ENCODE assay signal across 1 cellular context in the genomic region with DNA sequence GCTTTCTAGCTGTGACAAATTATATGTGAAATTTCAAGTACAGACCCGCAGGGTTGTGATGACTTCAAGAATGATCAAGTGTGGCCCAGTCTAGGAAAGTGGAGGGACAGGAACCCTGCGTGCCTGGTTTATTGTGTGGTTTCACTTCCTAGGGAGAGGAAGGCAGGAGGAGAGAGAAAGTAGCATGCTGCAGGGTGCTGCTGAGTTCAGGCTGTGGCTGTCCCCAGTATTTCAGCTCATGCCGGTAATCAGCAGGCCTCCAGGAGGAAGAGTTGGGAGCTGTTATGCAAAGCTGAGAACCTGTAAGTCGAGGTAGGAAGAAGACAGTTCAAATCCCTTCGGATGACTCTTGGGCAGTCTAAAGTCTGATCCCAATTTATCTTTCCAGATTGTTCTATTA.
TF ChIP-seq lines count a peak whose summit lies in the region.

No MANE protein-coding gene starts in this region.

TF ChIP-seq in HEK293, 187 proteins besides CTCF, POLR2A, EP300 and RAD21 (continued from another document):
- TF ChIP-seq, protein P1, sequence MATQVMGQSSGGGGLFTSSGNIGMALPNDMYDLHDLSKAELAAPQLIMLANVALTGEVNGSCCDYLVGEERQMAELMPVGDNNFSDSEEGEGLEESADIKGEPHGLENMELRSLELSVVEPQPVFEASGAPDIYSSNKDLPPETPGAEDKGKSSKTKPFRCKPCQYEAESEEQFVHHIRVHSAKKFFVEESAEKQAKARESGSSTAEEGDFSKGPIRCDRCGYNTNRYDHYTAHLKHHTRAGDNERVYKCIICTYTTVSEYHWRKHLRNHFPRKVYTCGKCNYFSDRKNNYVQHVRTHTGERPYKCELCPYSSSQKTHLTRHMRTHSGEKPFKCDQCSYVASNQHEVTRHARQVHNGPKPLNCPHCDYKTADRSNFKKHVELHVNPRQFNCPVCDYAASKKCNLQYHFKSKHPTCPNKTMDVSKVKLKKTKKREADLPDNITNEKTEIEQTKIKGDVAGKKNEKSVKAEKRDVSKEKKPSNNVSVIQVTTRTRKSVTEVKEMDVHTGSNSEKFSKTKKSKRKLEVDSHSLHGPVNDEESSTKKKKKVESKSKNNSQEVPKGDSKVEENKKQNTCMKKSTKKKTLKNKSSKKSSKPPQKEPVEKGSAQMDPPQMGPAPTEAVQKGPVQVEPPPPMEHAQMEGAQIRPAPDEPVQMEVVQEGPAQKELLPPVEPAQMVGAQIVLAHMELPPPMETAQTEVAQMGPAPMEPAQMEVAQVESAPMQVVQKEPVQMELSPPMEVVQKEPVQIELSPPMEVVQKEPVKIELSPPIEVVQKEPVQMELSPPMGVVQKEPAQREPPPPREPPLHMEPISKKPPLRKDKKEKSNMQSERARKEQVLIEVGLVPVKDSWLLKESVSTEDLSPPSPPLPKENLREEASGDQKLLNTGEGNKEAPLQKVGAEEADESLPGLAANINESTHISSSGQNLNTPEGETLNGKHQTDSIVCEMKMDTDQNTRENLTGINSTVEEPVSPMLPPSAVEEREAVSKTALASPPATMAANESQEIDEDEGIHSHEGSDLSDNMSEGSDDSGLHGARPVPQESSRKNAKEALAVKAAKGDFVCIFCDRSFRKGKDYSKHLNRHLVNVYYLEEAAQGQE (tag by site-specific recombination; IDR thresholded peaks at IDR 0.05) = no peak
- peak; percentile 97 for TF ChIP-seq ZIC2 (tag by site-specific recombination; IDR thresholded peaks at IDR 0.05)
- TF ChIP-seq ZNF670 (tag by site-specific recombination; IDR thresholded peaks at IDR 0.05; ENCODE audit: low read depth) = no peak
- no peak for TF ChIP-seq ZSCAN30 (tag by site-specific recombination; IDR thresholded peaks at IDR 0.05)
- TF ChIP-seq PRDM1 (tag by site-specific recombination; IDR thresholded peaks at IDR 0.05) = peak; percentile 51; the same call in 1 of the 2 replicates
- TF ChIP-seq ZNF23 (tag by site-specific recombination; IDR thresholded peaks at IDR 0.05; ENCODE audit: borderline replicate concordance) = no peak
- no peak for TF ChIP-seq ZNF785 (tag by site-specific recombination; IDR thresholded peaks at IDR 0.05)
- TF ChIP-seq, protein P2, sequence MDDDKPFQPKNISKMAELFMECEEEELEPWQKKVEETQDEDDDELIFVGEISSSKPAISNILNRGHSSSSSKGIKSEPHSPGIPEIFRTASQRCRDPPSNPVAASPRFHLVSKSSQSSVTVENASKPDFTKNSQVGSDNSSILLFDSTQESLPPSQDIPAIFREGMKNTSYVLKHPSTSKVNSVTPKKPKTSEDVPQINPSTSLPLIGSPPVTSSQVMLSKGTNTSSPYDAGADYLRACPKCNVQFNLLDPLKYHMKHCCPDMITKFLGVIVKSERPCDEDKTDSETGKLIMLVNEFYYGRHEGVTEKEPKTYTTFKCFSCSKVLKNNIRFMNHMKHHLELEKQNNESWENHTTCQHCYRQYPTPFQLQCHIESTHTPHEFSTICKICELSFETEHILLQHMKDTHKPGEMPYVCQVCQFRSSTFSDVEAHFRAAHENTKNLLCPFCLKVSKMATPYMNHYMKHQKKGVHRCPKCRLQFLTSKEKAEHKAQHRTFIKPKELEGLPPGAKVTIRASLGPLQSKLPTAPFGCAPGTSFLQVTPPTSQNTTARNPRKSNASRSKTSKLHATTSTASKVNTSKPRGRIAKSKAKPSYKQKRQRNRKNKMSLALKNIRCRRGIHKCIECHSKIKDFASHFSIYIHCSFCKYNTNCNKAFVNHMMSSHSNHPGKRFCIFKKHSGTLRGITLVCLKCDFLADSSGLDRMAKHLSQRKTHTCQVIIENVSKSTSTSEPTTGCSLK (tag by site-specific recombination; IDR thresholded peaks at IDR 0.05) = no peak
